ENCODE assay signal across 8 cellular contexts in the genomic region with DNA sequence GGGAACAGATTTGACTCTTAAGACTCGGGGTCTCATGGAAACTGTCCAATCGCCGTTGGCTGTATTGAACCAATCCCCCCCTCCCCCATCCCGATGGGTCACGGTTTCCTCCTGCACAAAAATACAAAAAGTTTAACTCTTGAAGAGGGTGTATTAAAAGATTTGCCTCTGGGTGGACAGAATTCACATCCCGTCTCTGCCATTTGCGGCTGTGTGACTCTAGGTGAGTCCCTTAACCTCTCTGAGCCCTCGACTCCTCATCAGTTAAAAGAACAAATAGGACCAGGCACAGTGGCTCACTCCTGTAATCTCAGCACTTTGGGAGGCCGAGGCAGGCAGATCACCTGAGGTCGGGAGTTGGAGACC. TPM values are rescaled to one million over a fixed set of nuclear protein-coding genes. Genes with fewer than 3 reads are reported as not detected.
DNase-seq lines count a peak whose midpoint lies in the region; ATAC-seq and TF ChIP-seq lines count a peak whose summit lies in the region.

No MANE protein-coding gene starts in this region.

- no peaks in the 10 kb centered on the region for H3K9me3 Mint-ChIP-seq in activated CD8-positive, alpha-beta memory T cell treated with anti-CD3 and anti-CD28 coated beads, Interleukin-2, amount 10 ng/mL, durations not matched to agents 7 days and 5 days (ENCODE audit: low read depth)
- H3K9me3 Mint-ChIP-seq in activated CD8-positive, alpha-beta T cell treated with anti-CD3 and anti-CD28 coated beads for 36 hours = no peaks in the 10 kb centered on the region
- H3K9me3 Mint-ChIP-seq in stimulated activated effector memory CD8-positive, alpha-beta T cell treated with anti-CD3 and anti-CD28 coated beads, Interleukin-12 subunit alpha, Interleukin-12 subunit beta, amount 100 ng/mL, for 72 hours = no peaks in the 10 kb centered on the region

- no peak overlapping the region for H3K27ac Mint-ChIP-seq in activated CD8-positive, alpha-beta memory T cell treated with anti-CD3 and anti-CD28 coated beads, Interleukin-2, amount 10 ng/mL, durations not matched to agents 7 days and 5 days
- no peak overlapping the region for H3K27ac Mint-ChIP-seq in activated CD8-positive, alpha-beta T cell treated with anti-CD3 and anti-CD28 coated beads for 36 hours
- H3K27ac Mint-ChIP-seq in stimulated activated effector memory CD8-positive, alpha-beta T cell treated with anti-CD3 and anti-CD28 coated beads, Interleukin-12 subunit alpha, Interleukin-12 subunit beta, amount 100 ng/mL, for 72 hours = no peak overlapping the region

- ATAC-seq in activated CD8-positive, alpha-beta memory T cell treated with anti-CD3 and anti-CD28 coated beads, Interleukin-2, amount 10 ng/mL, durations not matched to agents 7 days and 5 days = no peak
- no peak for ATAC-seq in activated CD8-positive, alpha-beta T cell treated with anti-CD3 and anti-CD28 coated beads for 36 hours
- no peak for ATAC-seq in stimulated activated effector memory CD8-positive, alpha-beta T cell treated with anti-CD3 and anti-CD28 coated beads, Interleukin-12 subunit alpha, Interleukin-12 subunit beta, amount 100 ng/mL, for 72 hours
- no peak for ATAC-seq in GM21423 (IDR thresholded peaks at IDR 0.05; ENCODE audit: unreplicated experiment)

- H3K4me1 Mint-ChIP-seq in activated CD8-positive, alpha-beta memory T cell treated with anti-CD3 and anti-CD28 coated beads, Interleukin-2, amount 10 ng/mL, durations not matched to agents 7 days and 5 days = peaks cover 7% of the 10 kb centered on the region
- peaks cover 10% of the 10 kb centered on the region for H3K4me1 Mint-ChIP-seq in activated CD8-positive, alpha-beta T cell treated with anti-CD3 and anti-CD28 coated beads for 36 hours (ENCODE audit: low read depth)
- no peaks in the 10 kb centered on the region for H3K4me1 Mint-ChIP-seq in stimulated activated effector memory CD8-positive, alpha-beta T cell treated with anti-CD3 and anti-CD28 coated beads, Interleukin-12 subunit alpha, Interleukin-12 subunit beta, amount 100 ng/mL, for 72 hours

- POLR2A ChIA-PET in activated CD8-positive, alpha-beta T cell treated with anti-CD3 and anti-CD28 coated beads for 36 hours (lab: Charles Lee) = interaction anchor here (0.6 to 1.3 kb wide), 2 partner anchors 152 to 1208 kb away, joined by 3 read pairs; no protein-coding TSS in a partner anchor

- intact Hi-C loops in activated CD8-positive, alpha-beta T cell treated with anti-CD3 and anti-CD28 coated beads for 36 hours (cut with micrococcal nuclease) = no loop called here

- CTCF ChIA-PET in activated CD8-positive, alpha-beta memory T cell treated with anti-CD3 and anti-CD28 coated beads, Interleukin-2, amount 10 ng/mL, durations not matched to agents 7 days and 5 days (lab: Charles Lee) = interaction anchor here (1.0 kb wide), 1 partner anchor 31 kb away, joined by 3 read pairs; a partner anchor contains a TSS
- CTCF ChIA-PET in activated CD8-positive, alpha-beta T cell treated with anti-CD3 and anti-CD28 coated beads for 36 hours (lab: Charles Lee) = interaction anchor here (1.2 kb wide), 1 partner anchor 271 kb away, joined by 4 read pairs; no protein-coding TSS in a partner anchor

- no peak for TF ChIP-seq CTCF in activated CD8-positive, alpha-beta T cell treated with anti-CD3 and anti-CD28 coated beads for 36 hours (IDR thresholded peaks at IDR 0.05)

- DNase-seq in activated CD8-positive, alpha-beta memory T cell treated with anti-CD3 and anti-CD28 coated beads, Interleukin-2, amount 10 ng/mL, durations not matched to agents 7 days and 5 days = no peak
- no peak for DNase-seq in activated CD8-positive, alpha-beta memory T cell treated with anti-CD3 and anti-CD28 coated beads for 24 hours
- DNase-seq in activated CD8-positive, alpha-beta T cell treated with anti-CD3 and anti-CD28 coated beads for 36 hours = no peak
- DNase-seq in stimulated activated effector memory CD8-positive, alpha-beta T cell treated with anti-CD3 and anti-CD28 coated beads, Interleukin-12 subunit alpha, Interleukin-12 subunit beta, amount 100 ng/mL, for 72 hours (ENCODE audit: low spot score in 2 of 2) = no peak
- no peak for DNase-seq in OCI-M1 (lab: John Stamatoyannopoulos, UW)
- DNase-seq in GOT3 (lab: John Stamatoyannopoulos, UW) = no peak

- H3K36me3 Mint-ChIP-seq in activated CD8-positive, alpha-beta memory T cell treated with anti-CD3 and anti-CD28 coated beads, Interleukin-2, amount 10 ng/mL, durations not matched to agents 7 days and 5 days = no peaks in the 10 kb centered on the region
- no peaks in the 10 kb centered on the region for H3K36me3 Mint-ChIP-seq in activated CD8-positive, alpha-beta T cell treated with anti-CD3 and anti-CD28 coated beads for 36 hours (ENCODE audit: low read depth)
- H3K36me3 Mint-ChIP-seq in stimulated activated effector memory CD8-positive, alpha-beta T cell treated with anti-CD3 and anti-CD28 coated beads, Interleukin-12 subunit alpha, Interleukin-12 subunit beta, amount 100 ng/mL, for 72 hours = no peaks in the 10 kb centered on the region

- H3K4me3 ChIP-seq in iPS-18c (ENCODE audit: insufficient read depth, low read depth, low read length) = peak overlapping the region; percentile 38; the same call in 1 of the 2 replicates

- peak overlapping the region; percentile 30 for H3K4me3 Mint-ChIP-seq in activated CD8-positive, alpha-beta memory T cell treated with anti-CD3 and anti-CD28 coated beads, Interleukin-2, amount 10 ng/mL, durations not matched to agents 7 days and 5 days
- H3K4me3 Mint-ChIP-seq in activated CD8-positive, alpha-beta T cell treated with anti-CD3 and anti-CD28 coated beads for 36 hours = peak overlapping the region; percentile 56
- peak overlapping the region; percentile 53 for H3K4me3 Mint-ChIP-seq in stimulated activated effector memory CD8-positive, alpha-beta T cell treated with anti-CD3 and anti-CD28 coated beads, Interleukin-12 subunit alpha, Interleukin-12 subunit beta, amount 100 ng/mL, for 72 hours

- H3K9me3 ChIP-seq in iPS-18c (ENCODE audit: control insufficient read depth, insufficient read depth, low read length) = no peaks in the 10 kb centered on the region

- peaks cover 40% of the 10 kb centered on the region for H3K27me3 Mint-ChIP-seq in activated CD8-positive, alpha-beta memory T cell treated with anti-CD3 and anti-CD28 coated beads, Interleukin-2, amount 10 ng/mL, durations not matched to agents 7 days and 5 days
- H3K27me3 Mint-ChIP-seq in activated CD8-positive, alpha-beta T cell treated with anti-CD3 and anti-CD28 coated beads for 36 hours = peaks cover 28% of the 10 kb centered on the region

RNA-seq across cellular contexts. Expression of a gene that starts 31.3 kb away (rescaled TPM):
- 10 to 100 TPM; 11.5 to 16.8 TPM for total RNA-seq in activated CD8-positive, alpha-beta memory T cell treated with anti-CD3 and anti-CD28 coated beads, Interleukin-2, amount 10 ng/mL, durations not matched to agents 7 days and 5 days
- total RNA-seq in activated CD8-positive, alpha-beta T cell treated with anti-CD3 and anti-CD28 coated beads for 36 hours = 10 to 100 TPM; 11.4 TPM

RNA-seq across cellular contexts. Expression of a gene that starts 36.6 kb away (rescaled TPM):
- total RNA-seq in activated CD8-positive, alpha-beta memory T cell treated with anti-CD3 and anti-CD28 coated beads, Interleukin-2, amount 10 ng/mL, durations not matched to agents 7 days and 5 days = 10 to 100 TPM; 92.5 to 98.0 TPM
- total RNA-seq in activated CD8-positive, alpha-beta T cell treated with anti-CD3 and anti-CD28 coated beads for 36 hours = 10 to 100 TPM; 60.4 to 64.0 TPM
